Comparison of ENCODE assay signal across 8 cellular contexts in genomic region chr1:146443871-146444222, GRCh38.
A peak's percentile ranks its signal among the peaks of the same experiment; 100 is the strongest.
DNase-seq lines count a peak whose midpoint lies in the region; ATAC-seq and TF ChIP-seq lines count a peak whose summit lies in the region.
"Not testable (repeated sequence)": the region's sequence is repeated elsewhere in the genome, so short reads cannot be mapped to it uniquely, and the experiment has no call there.

No MANE protein-coding gene starts in this region.

- TF ChIP-seq EP300 in transverse colon (IDR thresholded peaks at IDR 0.05; ENCODE audit: low read depth): not testable (repeated sequence)

- peak overlapping the region; percentile 75 for H3K27ac Mint-ChIP-seq in activated CD8-positive, alpha-beta memory T cell treated with anti-CD3 and anti-CD28 coated beads, Interleukin-2, amount 10 ng/mL, durations not matched to agents 7 days and 5 days
- not testable (repeated sequence) for H3K27ac Mint-ChIP-seq in memory B cell

- not testable (repeated sequence) for H3K27me3 Mint-ChIP-seq in activated CD8-positive, alpha-beta memory T cell treated with anti-CD3 and anti-CD28 coated beads, Interleukin-2, amount 10 ng/mL, durations not matched to agents 7 days and 5 days; memory B cell

- H3K4me1 Mint-ChIP-seq in activated CD8-positive, alpha-beta memory T cell treated with anti-CD3 and anti-CD28 coated beads, Interleukin-2, amount 10 ng/mL, durations not matched to agents 7 days and 5 days; memory B cell: not testable (repeated sequence)

- H3K36me3 ChIP-seq in breast epithelium, transverse colon: not testable (repeated sequence)

- H3K9me3 Mint-ChIP-seq in activated CD8-positive, alpha-beta memory T cell treated with anti-CD3 and anti-CD28 coated beads, Interleukin-2, amount 10 ng/mL, durations not matched to agents 7 days and 5 days (ENCODE audit: low read depth); memory B cell: not testable (repeated sequence)

- H3K4me3 ChIP-seq in breast epithelium (peak overlapping the region; percentile 24 to 64 (median 44)), skin epidermis (peak overlapping the region in 4 of 7 experiments; percentile 18 to 33 (median 30)), transverse colon (peak overlapping the region in 2 of 4 donors; percentile 28 to 50)

- H3K36me3 Mint-ChIP-seq in activated CD8-positive, alpha-beta memory T cell treated with anti-CD3 and anti-CD28 coated beads, Interleukin-2, amount 10 ng/mL, durations not matched to agents 7 days and 5 days; memory B cell: not testable (repeated sequence)

- not testable (repeated sequence) for H3K9me3 ChIP-seq in breast epithelium, transverse colon

- peak overlapping the region; percentile 77 for H3K4me3 Mint-ChIP-seq in activated CD8-positive, alpha-beta memory T cell treated with anti-CD3 and anti-CD28 coated beads, Interleukin-2, amount 10 ng/mL, durations not matched to agents 7 days and 5 days
- peak overlapping the region; percentile 55 for H3K4me3 Mint-ChIP-seq in memory B cell

- CTCF ChIA-PET in activated CD8-positive, alpha-beta memory T cell treated with anti-CD3 and anti-CD28 coated beads, Interleukin-2, amount 10 ng/mL, durations not matched to agents 7 days and 5 days (lab: Charles Lee): not testable (repeated sequence)

- H3K4me1 ChIP-seq in breast epithelium, transverse colon: not testable (repeated sequence)

- TF ChIP-seq CTCF in breast epithelium (IDR thresholded peaks at IDR 0.05): not testable (repeated sequence)
- TF ChIP-seq CTCF in transverse colon (IDR thresholded peaks at IDR 0.05): peak in 1 of 5 experiments; percentile 17

- not testable (repeated sequence) for H3K27ac ChIP-seq in breast epithelium, skin epidermis
- peak overlapping the region in 1 of 4 donors; percentile 55 for H3K27ac ChIP-seq in transverse colon

- H3K27me3 ChIP-seq in breast epithelium, transverse colon: not testable (repeated sequence)

- in situ Hi-C loops in transverse colon (cut with MboI; ENCODE audit: low pct_ligation_motif_present in 1 of 4, low pct_unique_long_range_greater_than_20kb in 1 of 4, low sequenced_read_pairs in 3 of 4): not testable (repeated sequence)

- ATAC-seq in activated CD8-positive, alpha-beta memory T cell treated with anti-CD3 and anti-CD28 coated beads, Interleukin-2, amount 10 ng/mL, durations not matched to agents 7 days and 5 days; memory B cell (ENCODE audit: low read depth): not testable (repeated sequence)

- intact Hi-C loops in breast epithelium (cut with DNase I; ENCODE audit: low total_unique reads); transverse colon (cut with DNase I; ENCODE audit: low total_unique reads): not testable (repeated sequence)

- TF ChIP-seq POLR2A in breast epithelium (IDR thresholded peaks at IDR 0.05); transverse colon (IDR thresholded peaks at IDR 0.05): not testable (repeated sequence)

- 0% methylated on average over 15 of the region's 23 CpGs; no CpG with 5 or more reads in 1 of the 2 donors for WGBS in transverse colon (ENCODE audit: low coverage in 1 of 2), 2 donors

- DNase-seq in DMS53 (lab: John Stamatoyannopoulos, UW): peak; percentile 53
- peak; percentile 40 for DNase-seq in NCI-H345 (lab: John Stamatoyannopoulos, UW)
- peak; percentile 47 for DNase-seq in activated CD8-positive, alpha-beta memory T cell treated with anti-CD3 and anti-CD28 coated beads, Interleukin-2, amount 10 ng/mL, durations not matched to agents 7 days and 5 days
- not testable (repeated sequence) for DNase-seq in breast epithelium (ENCODE audit: low spot score in 2 of 2)
- peak; percentile 6 for DNase-seq in foreskin melanocyte
- peak in 1 of 2 donors; percentile 26 for DNase-seq in memory B cell (ENCODE audit: low spot score in 2 of 2)
- peak; percentile 39 for DNase-seq in transverse colon
